In the genomic region with DNA sequence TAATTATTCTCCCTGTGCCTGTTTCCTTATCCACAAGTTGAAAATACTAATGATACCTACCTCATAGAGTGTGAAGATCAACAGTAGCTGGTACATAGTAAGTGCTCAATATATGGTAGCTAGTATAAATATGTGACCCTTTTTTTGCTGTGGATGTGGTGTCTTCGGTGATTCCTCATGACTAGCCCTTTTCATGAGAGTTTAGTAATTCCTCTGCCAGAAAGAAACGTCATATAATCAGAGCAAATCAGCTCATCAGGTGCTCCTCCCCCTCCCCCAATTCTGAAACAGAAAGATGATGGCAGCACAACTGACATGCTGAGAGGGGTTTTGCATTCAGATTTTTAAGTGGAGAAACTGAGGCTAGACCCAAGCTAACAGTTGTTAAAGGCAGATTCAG, we compare ENCODE assay signal across 22 cellular contexts.
A peak's percentile ranks its signal among the peaks of the same experiment; 100 is the strongest.
DNase-seq lines count a peak whose midpoint lies in the region; ATAC-seq lines count a peak whose summit lies in the region.
"Had no signal": no experiment of that assay in that cellular context is flagged by ENCODE, and none has a peak within 500 bp of the region (broad histone marks: within the 10 kb centered on the region; RNA-seq: fewer than 3 reads in every experiment).

No MANE protein-coding gene starts in this region.

- POLR2A ChIA-PET in CD4-positive, alpha-beta memory T cell (lab: Charles Lee; ENCODE audit: partially characterized antibody): interaction anchor here (0.8 to 2.5 kb wide), 6 partner anchors 8 to 443 kb away, joined by 3 to 13 read pairs (median 3); partner anchors contain the start of gene EID3
- POLR2A ChIA-PET in activated CD8-positive, alpha-beta T cell treated with anti-CD3 and anti-CD28 coated beads, Interleukin-2, amount 10 ng/mL, durations not matched to agents 7 days and 5 days (lab: Charles Lee): interaction anchor here (0.6 to 1.3 kb wide), 4 partner anchors 16 to 27 kb away, joined by 3 to 4 read pairs (median 3); no protein-coding TSS in a partner anchor

- no peak overlapping the region for H3K27ac ChIP-seq in CD4-positive, alpha-beta memory T cell (ENCODE audit: low read depth, low read length)
- H3K27ac ChIP-seq: adrenal gland, HL-60, SJCRH30, upper lobe of right lung had no signal

- peaks cover 45% of the 10 kb centered on the region for H3K4me1 ChIP-seq in CD4-positive, alpha-beta memory T cell (ENCODE audit: insufficient read depth, low read length)
- H3K4me1 ChIP-seq: HAP-1 had no signal

- H3K27ac Mint-ChIP-seq in activated T-cell treated with anti-CD3 and anti-CD28 coated beads, Interleukin-2, amount 50 U/mL, for 24 hours: peak overlapping the region; percentile 76
- peak overlapping the region in 6 of 7 donors; percentile 43 to 89 (median 64) for H3K27ac Mint-ChIP-seq in CD4-positive, alpha-beta memory T cell
- peak overlapping the region; percentile 9 for H3K27ac Mint-ChIP-seq in activated CD8-positive, alpha-beta T cell treated with anti-CD3 and anti-CD28 coated beads, Interleukin-2, amount 10 ng/mL, durations not matched to agents 7 days and 5 days
- peak overlapping the region; percentile 30 to 83 for H3K27ac Mint-ChIP-seq in natural killer cell treated with Interleukin-12 subunit alpha and Interleukin-12 subunit beta and Interleukin-15 and Interleukin-18, amount 100 ng/mL, for 72 hours
- H3K27ac Mint-ChIP-seq: B cell had no signal

- peak overlapping the region; percentile 46 for H3K4me3 Mint-ChIP-seq in activated T-cell treated with anti-CD3 and anti-CD28 coated beads, Interleukin-2, amount 50 U/mL, for 24 hours
- peak overlapping the region in 7 of 8 donors; percentile 22 to 79 (median 63) for H3K4me3 Mint-ChIP-seq in CD4-positive, alpha-beta memory T cell
- H3K4me3 Mint-ChIP-seq in activated CD8-positive, alpha-beta T cell treated with anti-CD3 and anti-CD28 coated beads, Interleukin-2, amount 10 ng/mL, durations not matched to agents 7 days and 5 days: no peak overlapping the region
- H3K4me3 Mint-ChIP-seq in natural killer cell treated with Interleukin-12 subunit alpha and Interleukin-12 subunit beta and Interleukin-15 and Interleukin-18, amount 100 ng/mL, for 72 hours: peak overlapping the region; percentile 30
- H3K4me3 Mint-ChIP-seq: B cell, brain had no signal

- peaks cover 60% of the 10 kb centered on the region for H3K4me1 Mint-ChIP-seq in activated T-cell treated with anti-CD3 and anti-CD28 coated beads, Interleukin-2, amount 50 U/mL, for 24 hours (ENCODE audit: low read depth)
- peaks cover 55 to 79% (median 66%) of the 10 kb centered on the region in 4 donors for H3K4me1 Mint-ChIP-seq in CD4-positive, alpha-beta memory T cell
- peaks cover 63% of the 10 kb centered on the region for H3K4me1 Mint-ChIP-seq in activated CD8-positive, alpha-beta T cell treated with anti-CD3 and anti-CD28 coated beads, Interleukin-2, amount 10 ng/mL, durations not matched to agents 7 days and 5 days (ENCODE audit: low read depth)
- peaks cover 77 to 85% of the 10 kb centered on the region in 2 donors for H3K4me1 Mint-ChIP-seq in natural killer cell treated with Interleukin-12 subunit alpha and Interleukin-12 subunit beta and Interleukin-15 and Interleukin-18, amount 100 ng/mL, for 72 hours (ENCODE audit: low read depth in 2 of 2)

- DNase-seq in activated T-cell treated with anti-CD3 and anti-CD28 coated beads, Interleukin-2, amount 50 U/mL, for 24 hours: no peak
- no peak for DNase-seq in activated T-cell treated with anti-CD3 and anti-CD28 coated beads for 4 hours
- DNase-seq in CD4-positive, alpha-beta memory T cell: no peak
- no peak for DNase-seq in activated CD8-positive, alpha-beta T cell treated with anti-CD3 and anti-CD28 coated beads, Interleukin-2, amount 10 ng/mL, durations not matched to agents 7 days and 5 days
- no peak for DNase-seq in natural killer cell treated with Interleukin-12 subunit alpha and Interleukin-12 subunit beta and Interleukin-15 and Interleukin-18, amount 100 ng/mL, for 72 hours (ENCODE audit: low spot score)
- DNase-seq in NCI-H510A treated with DMSO at 0.1 percent for 48 hours (lab: John Stamatoyannopoulos, UW): no peak
- DNase-seq in left cardiac atrium: no peak
- DNase-seq: effector CD8-positive, alpha-beta T cell; foreskin fibroblast; heart left ventricle; left colon; NCI-H2171; NCI-H526; SJCRH30; upper lobe of right lung had no signal

- no peak overlapping the region for H3K4me3 ChIP-seq in CD4-positive, alpha-beta memory T cell (ENCODE audit: low read length in 2 of 2)
- H3K4me3 ChIP-seq: adrenal gland, HAP-1, heart left ventricle, SJCRH30, upper lobe of right lung had no signal

- no peaks in the 10 kb centered on the region for H3K27me3 ChIP-seq in CD4-positive, alpha-beta memory T cell (ENCODE audit: insufficient read depth, low read length)
- H3K27me3 ChIP-seq: adrenal gland, heart left ventricle, SJCRH30, upper lobe of right lung had no signal

- no peaks in the 10 kb centered on the region for H3K36me3 ChIP-seq in CD4-positive, alpha-beta memory T cell (ENCODE audit: insufficient read depth, low read length)
- H3K36me3 ChIP-seq: adrenal gland, HAP-1, heart left ventricle, SJCRH30, upper lobe of right lung had no signal

- ATAC-seq in activated CD8-positive, alpha-beta T cell treated with anti-CD3 and anti-CD28 coated beads, Interleukin-2, amount 10 ng/mL, durations not matched to agents 7 days and 5 days: no peak
- ATAC-seq in natural killer cell treated with Interleukin-12 subunit alpha and Interleukin-12 subunit beta and Interleukin-15 and Interleukin-18, amount 100 ng/mL, for 72 hours: no peak
- ATAC-seq in HG02884 (IDR thresholded peaks at IDR 0.05; ENCODE audit: unreplicated experiment) (no peak), left cardiac atrium (no peak)
- ATAC-seq: heart left ventricle, HepG2, left colon, upper lobe of right lung had no signal

- no peaks in the 10 kb centered on the region for H3K36me3 Mint-ChIP-seq in activated T-cell treated with anti-CD3 and anti-CD28 coated beads, Interleukin-2, amount 50 U/mL, for 24 hours (ENCODE audit: low read depth)
- H3K36me3 Mint-ChIP-seq in CD4-positive, alpha-beta memory T cell: peaks cover 0 to 6% of the 10 kb centered on the region in 2 donors
- H3K36me3 Mint-ChIP-seq in activated CD8-positive, alpha-beta T cell treated with anti-CD3 and anti-CD28 coated beads, Interleukin-2, amount 10 ng/mL, durations not matched to agents 7 days and 5 days (ENCODE audit: low read depth): peaks cover 21% of the 10 kb centered on the region
- H3K36me3 Mint-ChIP-seq in natural killer cell treated with Interleukin-12 subunit alpha and Interleukin-12 subunit beta and Interleukin-15 and Interleukin-18, amount 100 ng/mL, for 72 hours: no peaks in the 10 kb centered on the region
- H3K36me3 Mint-ChIP-seq: brain had no signal

- CTCF ChIA-PET in CD4-positive, alpha-beta memory T cell (lab: Charles Lee; ENCODE audit: partially characterized antibody): interaction anchor here (0.7 to 1.5 kb wide), 2 partner anchors 290 to 366 kb away, joined by 3 read pairs; no protein-coding TSS in a partner anchor
- CTCF ChIA-PET in activated CD8-positive, alpha-beta T cell treated with anti-CD3 and anti-CD28 coated beads, Interleukin-2, amount 10 ng/mL, durations not matched to agents 7 days and 5 days (lab: Charles Lee): interaction anchor here (1.2 kb wide), 1 partner anchor 43 kb away, joined by 3 read pairs; no protein-coding TSS in a partner anchor

- no peaks in the 10 kb centered on the region for H3K9me3 Mint-ChIP-seq in activated T-cell treated with anti-CD3 and anti-CD28 coated beads, Interleukin-2, amount 50 U/mL, for 24 hours
- peaks cover 0 to 2% (median 0%) of the 10 kb centered on the region in 8 donors for H3K9me3 Mint-ChIP-seq in CD4-positive, alpha-beta memory T cell
- H3K9me3 Mint-ChIP-seq in activated CD8-positive, alpha-beta T cell treated with anti-CD3 and anti-CD28 coated beads, Interleukin-2, amount 10 ng/mL, durations not matched to agents 7 days and 5 days (ENCODE audit: insufficient read depth): no peaks in the 10 kb centered on the region
- no peaks in the 10 kb centered on the region for H3K9me3 Mint-ChIP-seq in natural killer cell treated with Interleukin-12 subunit alpha and Interleukin-12 subunit beta and Interleukin-15 and Interleukin-18, amount 100 ng/mL, for 72 hours

- intact Hi-C loops in CD4-positive, alpha-beta memory T cell (cut with micrococcal nuclease): no loop called here
- intact Hi-C loops in left cardiac atrium (cut with DNase I): no loop called here

- no peaks in the 10 kb centered on the region for H3K27me3 Mint-ChIP-seq in activated T-cell treated with anti-CD3 and anti-CD28 coated beads, Interleukin-2, amount 50 U/mL, for 24 hours
- no peaks in the 10 kb centered on the region for H3K27me3 Mint-ChIP-seq in CD4-positive, alpha-beta memory T cell
- H3K27me3 Mint-ChIP-seq in activated CD8-positive, alpha-beta T cell treated with anti-CD3 and anti-CD28 coated beads, Interleukin-2, amount 10 ng/mL, durations not matched to agents 7 days and 5 days (ENCODE audit: low read depth): no peaks in the 10 kb centered on the region
- H3K27me3 Mint-ChIP-seq in natural killer cell treated with Interleukin-12 subunit alpha and Interleukin-12 subunit beta and Interleukin-15 and Interleukin-18, amount 100 ng/mL, for 72 hours: no peaks in the 10 kb centered on the region
- H3K27me3 Mint-ChIP-seq: B cell had no signal

- no peaks in the 10 kb centered on the region for H3K9me3 ChIP-seq in CD4-positive, alpha-beta memory T cell (ENCODE audit: control insufficient read depth in 1 of 2, low read length in 2 of 2)
- H3K9me3 ChIP-seq: adrenal gland, HAP-1, heart left ventricle, SJCRH30, upper lobe of right lung had no signal

Comparison
In these comparisons a context has a peak if more than half of its experiments do, and no peak if none do; other contexts are left out.
1. H3K27ac Mint-ChIP-seq: peak in every context shown above with its lines; median percentile 76 in activated T-cell treated with anti-CD3 and anti-CD28 coated beads, Interleukin-2, amount 50 U/mL, for 24 hours; 64 in CD4-positive, alpha-beta memory T cell; 56 in natural killer cell treated with Interleukin-12 subunit alpha and Interleukin-12 subunit beta and Interleukin-15 and Interleukin-18, amount 100 ng/mL, for 72 hours; 9 in activated CD8-positive, alpha-beta T cell treated with anti-CD3 and anti-CD28 coated beads, Interleukin-2, amount 10 ng/mL, durations not matched to agents 7 days and 5 days.